8 cellular contexts compared by ENCODE assay signal in genomic region chr5:132294728-132295504, GRCh38. TPM values are rescaled to one million over a fixed set of nuclear protein-coding genes. Genes with fewer than 3 reads are reported as not detected.
DNase-seq lines count a peak whose midpoint lies in the region; ATAC-seq and TF ChIP-seq lines count a peak whose summit lies in the region.

No MANE protein-coding gene starts in this region.

- peak overlapping the region; percentile 87 for H3K4me3 Mint-ChIP-seq in activated CD8-positive, alpha-beta T cell treated with anti-CD3 and anti-CD28 coated beads for 36 hours
- peak overlapping the region; percentile 95 to 98 for H3K4me3 Mint-ChIP-seq in effector memory CD8-positive, alpha-beta T cell

- H3K9me3 Mint-ChIP-seq in activated CD8-positive, alpha-beta T cell treated with anti-CD3 and anti-CD28 coated beads for 36 hours = no peaks in the 10 kb centered on the region
- no peaks in the 10 kb centered on the region for H3K9me3 Mint-ChIP-seq in effector memory CD8-positive, alpha-beta T cell

- H3K4me1 Mint-ChIP-seq in activated CD8-positive, alpha-beta T cell treated with anti-CD3 and anti-CD28 coated beads for 36 hours (ENCODE audit: low read depth) = peaks cover 21% of the 10 kb centered on the region
- H3K4me1 Mint-ChIP-seq in effector memory CD8-positive, alpha-beta T cell (ENCODE audit: low read depth in 2 of 2) = peaks cover 13 to 17% of the 10 kb centered on the region in 2 donors

- POLR2A ChIA-PET in activated CD8-positive, alpha-beta T cell treated with anti-CD3 and anti-CD28 coated beads for 36 hours (lab: Charles Lee) = interaction anchor here (0.7 to 1.9 kb wide), 9 partner anchors 9 to 202 kb away, joined by 3 to 12 read pairs (median 3); partner anchors contain the start of genes IRF1 and SLC22A5

- H3K27me3 Mint-ChIP-seq in activated CD8-positive, alpha-beta T cell treated with anti-CD3 and anti-CD28 coated beads for 36 hours = peaks cover 5% of the 10 kb centered on the region
- H3K27me3 Mint-ChIP-seq in effector memory CD8-positive, alpha-beta T cell = peaks cover 0 to 22% of the 10 kb centered on the region in 2 donors

- ATAC-seq in GM21619 (IDR thresholded peaks at IDR 0.05; ENCODE audit: unreplicated experiment) = peak; percentile 1
- ATAC-seq in activated CD8-positive, alpha-beta T cell treated with anti-CD3 and anti-CD28 coated beads for 36 hours = peak; percentile 70
- peak; percentile 53 for ATAC-seq in effector memory CD8-positive, alpha-beta T cell (replicated peaks)
- no peak for ATAC-seq in GM18858 (IDR thresholded peaks at IDR 0.05; ENCODE audit: unreplicated experiment)

- CTCF ChIA-PET in activated CD8-positive, alpha-beta T cell treated with anti-CD3 and anti-CD28 coated beads for 36 hours (lab: Charles Lee) = interaction anchor here (1.6 to 4.0 kb wide), 3 partner anchors 9 to 74 kb away, joined by 5 to 33 read pairs (median 15); partner anchors contain the start of gene SLC22A5

- peak overlapping the region; percentile 88 for H3K4me3 ChIP-seq in AG10803 (ENCODE audit: low read length)

- no peaks in the 10 kb centered on the region for H3K36me3 Mint-ChIP-seq in activated CD8-positive, alpha-beta T cell treated with anti-CD3 and anti-CD28 coated beads for 36 hours (ENCODE audit: low read depth)
- no peaks in the 10 kb centered on the region for H3K36me3 Mint-ChIP-seq in effector memory CD8-positive, alpha-beta T cell (ENCODE audit: insufficient read depth)

- intact Hi-C loops in activated CD8-positive, alpha-beta T cell treated with anti-CD3 and anti-CD28 coated beads for 36 hours (cut with micrococcal nuclease) = no loop called here

- TF ChIP-seq CTCF in AG10803 (conservative IDR thresholded peaks at IDR 0.05; ENCODE audit: low read length) = no peak
- TF ChIP-seq CTCF in activated CD8-positive, alpha-beta T cell treated with anti-CD3 and anti-CD28 coated beads for 36 hours (IDR thresholded peaks at IDR 0.05) = no peak

- DNase-seq in AG10803 (ENCODE audit: low read depth) = peak; percentile 86
- peak; percentile 11 for DNase-seq in NAMALWA (ENCODE audit: low spot score)
- peak; percentile 89 for DNase-seq in activated CD8-positive, alpha-beta T cell treated with anti-CD3 and anti-CD28 coated beads for 36 hours
- peak; percentile 24 to 52 (median 42) for DNase-seq in effector memory CD8-positive, alpha-beta T cell
- DNase-seq in mucosa of gallbladder (ENCODE audit: low spot score) = peak; percentile 38
- DNase-seq in stimulated activated CD8-positive, alpha-beta memory T cell treated with anti-CD3 and anti-CD28 coated beads, Interleukin-4, amount 100 ng/mL, for 48 hours = peak; percentile 86

- peak overlapping the region; percentile 87 for H3K27ac Mint-ChIP-seq in activated CD8-positive, alpha-beta T cell treated with anti-CD3 and anti-CD28 coated beads for 36 hours
- peak overlapping the region in 1 of 2 donors; percentile 83 for H3K27ac Mint-ChIP-seq in effector memory CD8-positive, alpha-beta T cell

RNA-seq across cellular contexts. Expression of gene SLC22A4, which starts 0.7 kb away (rescaled TPM):
- total RNA-seq in activated CD8-positive, alpha-beta T cell treated with anti-CD3 and anti-CD28 coated beads for 36 hours = under 1 TPM; 0.74 to 0.88 TPM
- total RNA-seq in mucosa of gallbladder = 0.37 TPM

RNA-seq across cellular contexts. Expression of gene PDLIM4, which starts 37.4 kb away (rescaled TPM):
- not detected for total RNA-seq in activated CD8-positive, alpha-beta T cell treated with anti-CD3 and anti-CD28 coated beads for 36 hours
- 20.7 TPM for total RNA-seq in mucosa of gallbladder

Comparison
In these comparisons a context has a peak if more than half of its experiments do, and no peak if none do; other contexts are left out.
1. DNase-seq: peak in every context shown above with its lines; median percentile 89 in activated CD8-positive, alpha-beta T cell treated with anti-CD3 and anti-CD28 coated beads for 36 hours; 86 in AG10803; 86 in stimulated activated CD8-positive, alpha-beta memory T cell treated with anti-CD3 and anti-CD28 coated beads, Interleukin-4, amount 100 ng/mL, for 48 hours; 42 in effector memory CD8-positive, alpha-beta T cell; 38 in mucosa of gallbladder; 11 in NAMALWA.
2. RNA of gene PDLIM4, which starts 37.4 kb away (total RNA-seq): 20.7 TPM in mucosa of gallbladder (single experiment); not detected in activated CD8-positive, alpha-beta T cell treated with anti-CD3 and anti-CD28 coated beads for 36 hours; every median in the first group is over 10 times any median in the second.